ENCODE assay signal across 10 cellular contexts in genomic region chr5:173907686-173908371, GRCh38. TPM values are rescaled to one million over a fixed set of nuclear protein-coding genes. Genes with fewer than 3 reads are reported as not detected.
A peak's percentile ranks its signal among the peaks of the same experiment; 100 is the strongest.
DNase-seq lines count a peak whose midpoint lies in the region; ATAC-seq lines count a peak whose summit lies in the region.
"Had no signal": no experiment of that assay in that cellular context is flagged by ENCODE, and none has a peak within 500 bp of the region (broad histone marks: within the 10 kb centered on the region; RNA-seq: fewer than 3 reads in every experiment).

No MANE protein-coding gene starts in this region.

- intact Hi-C loops in sciatic nerve (cut with DNase I), result no loop called here

- H3K9me3 ChIP-seq in Karpas-422 (ENCODE audit: low read length), result no peaks in the 10 kb centered on the region
- H3K9me3 ChIP-seq: esophagus squamous epithelium had no signal

- H3K4me3 ChIP-seq in Karpas-422 (ENCODE audit: low read length), result no peak overlapping the region
- H3K4me3 ChIP-seq: esophagus squamous epithelium, skin epidermis had no signal

- DNase-seq in EL (peak; percentile 55), SK-MEL-5 (ENCODE audit: low read depth, low spot score) (peak; percentile 55), foreskin melanocyte (peak; percentile 77), sciatic nerve (ENCODE audit: low spot score) (no peak), Karpas-422 (no peak)
- no peak for DNase-seq in stimulated activated naive CD8-positive, alpha-beta T cell treated with anti-CD3 and anti-CD28 coated beads, Interleukin-15, Interleukin-2, amounts not matched to agents 100 U/mL and 50 U/mL, for 24 hours
- no peak for DNase-seq in activated CD4-positive, alpha-beta T cell treated with anti-CD3 and anti-CD28 coated beads for 48 hours
- DNase-seq in stimulated activated CD8-positive, alpha-beta memory T cell treated with anti-CD3 and anti-CD28 coated beads, Interleukin-4, amount 100 ng/mL, for 48 hours, result no peak
- DNase-seq: esophagus squamous epithelium had no signal

- no peak overlapping the region for H3K4me2 ChIP-seq in Karpas-422 (ENCODE audit: low read depth, low read length, poor library complexity, severe bottlenecking)

- H3K27ac ChIP-seq in Karpas-422 (ENCODE audit: low read length), result no peak overlapping the region

- H3K9me2 ChIP-seq in Karpas-422 (replicated peaks; ENCODE audit: insufficient read depth, low read length), result no peaks in the 10 kb centered on the region

- peaks cover 6% of the 10 kb centered on the region for H3K4me1 ChIP-seq in Karpas-422 (ENCODE audit: low read length)

- ATAC-seq in sciatic nerve, result peak; percentile 36
- no peak for ATAC-seq in stimulated activated naive CD8-positive, alpha-beta T cell treated with anti-CD3 and anti-CD28 coated beads, Interleukin-15, Interleukin-2, amounts not matched to agents 100 U/mL and 50 U/mL, for 24 hours

- H3K36me3 ChIP-seq in Karpas-422 (ENCODE audit: insufficient read depth, low read length), result no peaks in the 10 kb centered on the region

- H3K79me2 ChIP-seq in Karpas-422 (ENCODE audit: low read length), result no peaks in the 10 kb centered on the region

- in situ Hi-C loops in SK-MEL-5 (cut with HindIII; ENCODE audit: low pct_unique_long_range_greater_than_20kb, low sequenced_read_pairs), result no loop called here

- H4K20me1 ChIP-seq in Karpas-422 (ENCODE audit: insufficient read depth, low read depth, low read length), result no peaks in the 10 kb centered on the region

- H2AFZ ChIP-seq in Karpas-422 (ENCODE audit: low read length), result no peak overlapping the region

- H3K27me3 ChIP-seq in Karpas-422 (ENCODE audit: low read length), result no peaks in the 10 kb centered on the region
- H3K27me3 ChIP-seq: esophagus squamous epithelium had no signal

- H3K9ac ChIP-seq in Karpas-422 (ENCODE audit: low read length), result no peak overlapping the region

RNA-seq across cellular contexts. Expression of gene CPEB4, which starts 19.7 kb away (rescaled TPM):
- total RNA-seq in SK-MEL-5 (2014; rRNA removed; shearing (Covaris generic)), result 17.8 and 18.0 TPM in 2 replicates
- polyA plus RNA-seq in SK-MEL-5 (2015; cell fraction: cytosol; rRNA removed), result 9.7 and 13.0 TPM in 2 replicates
- polyA plus RNA-seq in SK-MEL-5 (2015; cell fraction: nucleus; rRNA removed), result 15.4 and 17.4 TPM in 2 replicates
- 42.2 TPM for total RNA-seq in sciatic nerve
- total RNA-seq in Karpas-422 (2014; rRNA removed; shearing (Covaris generic); ENCODE audit: low replicate concordance), result 1.4 and 3.5 TPM in 2 replicates

Comparison
In these comparisons a context has a peak if more than half of its experiments do, and no peak if none do; other contexts are left out.
1. DNase-seq: peak in EL (single experiment), SK-MEL-5 (single experiment) and foreskin melanocyte (single experiment); none in sciatic nerve (single experiment), Karpas-422 (single experiment), stimulated activated naive CD8-positive, alpha-beta T cell treated with anti-CD3 and anti-CD28 coated beads, Interleukin-15, Interleukin-2, amounts not matched to agents 100 U/mL and 50 U/mL, for 24 hours (single experiment), activated CD4-positive, alpha-beta T cell treated with anti-CD3 and anti-CD28 coated beads for 48 hours (single experiment) and stimulated activated CD8-positive, alpha-beta memory T cell treated with anti-CD3 and anti-CD28 coated beads, Interleukin-4, amount 100 ng/mL, for 48 hours (single experiment).